Comparison of ENCODE assay signal across 22 cellular contexts in genomic region chr3:104561324-104561723, GRCh38.
"Had no signal": no experiment of that assay in that cellular context is flagged by ENCODE, and none has a peak within 500 bp of the region (broad histone marks: within the 10 kb centered on the region; RNA-seq: fewer than 3 reads in every experiment).

No MANE protein-coding gene starts in this region.

- ATAC-seq: activated CD4-positive, CD25-positive, alpha-beta regulatory T cell treated with anti-CD3 and anti-CD28 coated beads, Interleukin-2, amount 50 U/mL, for 24 hours; activated CD8-positive, alpha-beta T cell treated with anti-CD3 and anti-CD28 coated beads, Interleukin-2, amount 10 ng/mL, durations not matched to agents 7 days and 5 days; activated naive CD8-positive, alpha-beta T cell treated with anti-CD3 and anti-CD28 coated beads, Interleukin-2, amount 50 U/mL, for 24 hours; activated T-cell treated with anti-CD3 and anti-CD28 coated beads, Interleukin-2, amount 50 U/mL, for 4 hours; foreskin keratinocyte; mucosa of descending colon; naive thymus-derived CD4-positive, alpha-beta T cell; stimulated activated naive CD8-positive, alpha-beta T cell treated with anti-CD3 and anti-CD28 coated beads, Interleukin-15, amount 100 ng/mL, for 72 hours had no signal

- H3K27me3 ChIP-seq: dorsolateral prefrontal cortex, foreskin keratinocyte, hepatocyte, neural progenitor cell, right atrium auricular region, testis had no signal

- H3K4me3 ChIP-seq: dorsolateral prefrontal cortex, hepatocyte, mucosa of descending colon, neural progenitor cell, prostate gland, right atrium auricular region, testis had no signal

- H3K4me1 ChIP-seq: foreskin keratinocyte, prostate gland, right atrium auricular region, testis had no signal

- H3K9me3 ChIP-seq: mucosa of descending colon, prostate gland, right atrium auricular region, testis had no signal

- DNase-seq: activated CD4-positive, alpha-beta T cell treated with anti-CD3 and anti-CD28 coated beads, Interleukin-2, amount 10 ng/mL, durations not matched to agents 7 days and 5 days; activated CD8-positive, alpha-beta T cell treated with anti-CD3 and anti-CD28 coated beads, Interleukin-2, amount 10 ng/mL, durations not matched to agents 7 days and 5 days; activated naive CD4-positive, alpha-beta T cell treated with anti-CD3 and anti-CD28 coated beads, Interleukin-2, amount 10 ng/mL, durations not matched to agents 7 days and 5 days; activated naive CD8-positive, alpha-beta T cell treated with anti-CD3 and anti-CD28 coated beads, Interleukin-2, amount 50 U/mL, for 24 hours; activated T-cell treated with anti-CD3 and anti-CD28 coated beads, Interleukin-2, amount 50 U/mL, for 4 hours; anterior cingulate cortex; caudate nucleus; dorsolateral prefrontal cortex; endodermal cell; foreskin keratinocyte; mesenchymal stem cell; mucosa of descending colon; naive thymus-derived CD4-positive, alpha-beta T cell; stimulated activated CD4-positive, alpha-beta T cell treated with anti-CD3 and anti-CD28 coated beads, Interleukin-2, amount 100 ng/mL, for 24 hours; stimulated activated naive CD8-positive, alpha-beta T cell treated with anti-CD3 and anti-CD28 coated beads, Interleukin-15, amount 100 ng/mL, for 72 hours; testis had no signal

- H3K27ac ChIP-seq: dorsolateral prefrontal cortex, epithelial cell of prostate, foreskin keratinocyte, hepatocyte, neural progenitor cell, prostate gland, right atrium auricular region, testis had no signal

- H3K36me3 ChIP-seq: neural progenitor cell, prostate gland, right atrium auricular region had no signal
